Comparison of ENCODE assay signal across 21 cellular contexts in genomic region chr5:113325054-113325453, GRCh38.
"Had no signal": no experiment of that assay in that cellular context is flagged by ENCODE, and none has a peak within 500 bp of the region (broad histone marks: within the 10 kb centered on the region; RNA-seq: fewer than 3 reads in every experiment).

No MANE protein-coding gene starts in this region.

- H3K4me3 ChIP-seq: ascending aorta, left ventricle myocardium inferior, testis had no signal

- FAIRE-seq: bronchial epithelial cell had no signal

- DNase-seq: activated CD4-positive, alpha-beta T cell treated with anti-CD3 and anti-CD28 coated beads, Interleukin-2, amount 10 ng/mL, durations not matched to agents 7 days and 5 days; activated CD4-positive, CD25-positive, alpha-beta regulatory T cell; activated CD8-positive, alpha-beta memory T cell treated with anti-CD3 and anti-CD28 coated beads, Interleukin-2, amount 50 U/mL, for 4 hours; activated CD8-positive, alpha-beta T cell treated with anti-CD3 and anti-CD28 coated beads, Interleukin-2, amount 10 ng/mL, durations not matched to agents 7 days and 5 days; activated effector memory CD4-positive, alpha-beta T cell treated with Interleukin-2 at 50 U/mL for 16 hours; activated naive CD4-positive, alpha-beta T cell treated with anti-CD3 and anti-CD28 coated beads, Interleukin-2, amount 50 U/mL, for 16 hours; activated T-cell treated with anti-CD3 and anti-CD28 coated beads, Interleukin-2, amount 50 U/mL, for 48 hours; cerebellar nuclear complex; cortex of kidney; effector CD4-positive, alpha-beta T cell; left ventricle myocardium inferior; naive thymus-derived CD4-positive, alpha-beta T cell; stimulated activated CD4-positive, alpha-beta T cell treated with anti-CD3 and anti-CD28 coated beads, Interleukin-4, amount 100 ng/mL, for 4 hours; T-helper 1 cell; T-helper 9 cell; testis had no signal

- H3K27ac ChIP-seq: ascending aorta, left ventricle myocardium inferior, testis had no signal

- H3K27me3 Mint-ChIP-seq: activated CD4-positive, alpha-beta T cell treated with anti-CD3 and anti-CD28 coated beads, Interleukin-2, amount 10 ng/mL, durations not matched to agents 7 days and 5 days; type B pancreatic cell had no signal

- H3K9me3 Mint-ChIP-seq: activated CD4-positive, alpha-beta T cell treated with anti-CD3 and anti-CD28 coated beads, Interleukin-2, amount 10 ng/mL, durations not matched to agents 7 days and 5 days; naive thymus-derived CD4-positive, alpha-beta T cell; stimulated activated memory B cell treated with anti-CD40 and anti-IgM and Interleukin-4, amounts not matched to agents 10 μg/mL and 1 μg/mL and 100 μg/mL, for 72 hours; type B pancreatic cell had no signal

- H3K36me3 Mint-ChIP-seq: naive thymus-derived CD4-positive, alpha-beta T cell; stimulated activated memory B cell treated with anti-CD40 and anti-IgM and Interleukin-4, amounts not matched to agents 10 μg/mL and 1 μg/mL and 100 μg/mL, for 72 hours; type B pancreatic cell had no signal

- H3K4me3 Mint-ChIP-seq: activated CD4-positive, alpha-beta T cell treated with anti-CD3 and anti-CD28 coated beads, Interleukin-2, amount 10 ng/mL, durations not matched to agents 7 days and 5 days; activated CD8-positive, alpha-beta T cell treated with anti-CD3 and anti-CD28 coated beads, Interleukin-2, amount 10 ng/mL, durations not matched to agents 7 days and 5 days; naive thymus-derived CD4-positive, alpha-beta T cell; stimulated activated memory B cell treated with anti-CD40 and anti-IgM and Interleukin-4, amounts not matched to agents 10 μg/mL and 1 μg/mL and 100 μg/mL, for 72 hours; type B pancreatic cell had no signal

- H3K27ac Mint-ChIP-seq: activated CD4-positive, alpha-beta T cell treated with anti-CD3 and anti-CD28 coated beads, Interleukin-2, amount 10 ng/mL, durations not matched to agents 7 days and 5 days; activated CD8-positive, alpha-beta T cell treated with anti-CD3 and anti-CD28 coated beads, Interleukin-2, amount 10 ng/mL, durations not matched to agents 7 days and 5 days; naive thymus-derived CD4-positive, alpha-beta T cell; stimulated activated memory B cell treated with anti-CD40 and anti-IgM and Interleukin-4, amounts not matched to agents 10 μg/mL and 1 μg/mL and 100 μg/mL, for 72 hours; type B pancreatic cell had no signal

- H3K9me3 ChIP-seq: ascending aorta, testis had no signal

- ATAC-seq: activated CD8-positive, alpha-beta T cell treated with anti-CD3 and anti-CD28 coated beads, Interleukin-2, amount 10 ng/mL, durations not matched to agents 7 days and 5 days; naive thymus-derived CD4-positive, alpha-beta T cell; sciatic nerve; stimulated activated memory B cell treated with anti-CD40 and anti-IgM and Interleukin-4, amounts not matched to agents 10 μg/mL and 1 μg/mL and 100 μg/mL, for 72 hours had no signal

- H3K36me3 ChIP-seq: ascending aorta, left ventricle myocardium inferior had no signal

- H3K27me3 ChIP-seq: ascending aorta, testis had no signal

- H3K4me1 ChIP-seq: ascending aorta, testis had no signal
